ENCODE assay signal across 27 cellular contexts in genomic region chr17:66313325-66313724, GRCh38. TPM values are rescaled to one million over a fixed set of nuclear protein-coding genes. Genes with fewer than 3 reads are reported as not detected.
DNase-seq lines count a peak whose midpoint lies in the region; ATAC-seq, FAIRE-seq and TF ChIP-seq lines count a peak whose summit lies in the region.
"Had no signal": no experiment of that assay in that cellular context is flagged by ENCODE, and none has a peak within 500 bp of the region (broad histone marks: within the 10 kb centered on the region; RNA-seq: fewer than 3 reads in every experiment).

No MANE protein-coding gene starts in this region.

- no peak overlapping the region for H3K27ac ChIP-seq in A549
- H3K27ac ChIP-seq in upper lobe of right lung: no peak overlapping the region
- H3K27ac ChIP-seq: HL-60, Peyer's patch had no signal

- no peak for TF ChIP-seq EP300 in A549 (IDR thresholded peaks at IDR 0.05)

- H3K4me3 Mint-ChIP-seq in T-helper 2 cell treated with Interferon-gamma antibody and Interleukin-4, amounts not matched to agents 5 μg/mL and 100 μg/mL, for 36 hours: peak overlapping the region; percentile 24
- peak overlapping the region in 2 of 3 donors; percentile 5 to 61 for H3K4me3 Mint-ChIP-seq in T-cell
- H3K4me3 Mint-ChIP-seq in activated naive CD8-positive, alpha-beta T cell treated with anti-CD3 and anti-CD28 coated beads, Interleukin-2, amount 50 U/mL, for 24 hours: peak overlapping the region; percentile 44
- H3K4me3 Mint-ChIP-seq: dendritic cell treated with granulocyte-macrophage colony-stimulating factor and Interleukin-4, amounts not matched to agents 40 ng/mL and 50 ng/mL, for 4 days; H9; immature natural killer cell; nephron progenitor cell; stimulated activated memory B cell treated with anti-CD40 and anti-IgM and Interleukin-4, amounts not matched to agents 10 μg/mL and 1 μg/mL and 100 μg/mL, for 72 hours had no signal

- H3K4me3 ChIP-seq in A549: no peak overlapping the region
- H3K4me3 ChIP-seq in upper lobe of right lung: no peak overlapping the region
- H3K4me3 ChIP-seq: Peyer's patch had no signal

- POLR2A ChIA-PET in A549 (lab: Yijun Ruan, JAX): no interaction called here
- POLR2A ChIA-PET in T-cell (lab: Charles Lee): interaction anchor here in 1 of 2 donors (0.6 kb wide), 1 partner anchor 902 kb away, joined by 4 read pairs; no protein-coding TSS in a partner anchor

- H3K9me3 Mint-ChIP-seq in T-helper 2 cell treated with Interferon-gamma antibody and Interleukin-4, amounts not matched to agents 5 μg/mL and 100 μg/mL, for 36 hours: no peaks in the 10 kb centered on the region
- H3K9me3 Mint-ChIP-seq in T-cell: no peaks in the 10 kb centered on the region
- H3K9me3 Mint-ChIP-seq in activated naive CD8-positive, alpha-beta T cell treated with anti-CD3 and anti-CD28 coated beads, Interleukin-2, amount 50 U/mL, for 24 hours: peaks cover 7% of the 10 kb centered on the region
- H3K9me3 Mint-ChIP-seq: dendritic cell treated with granulocyte-macrophage colony-stimulating factor and Interleukin-4, amounts not matched to agents 40 ng/mL and 50 ng/mL, for 4 days; H9; immature natural killer cell; stimulated activated memory B cell treated with anti-CD40 and anti-IgM and Interleukin-4, amounts not matched to agents 10 μg/mL and 1 μg/mL and 100 μg/mL, for 72 hours had no signal

- no peak for DNase-seq in T-helper 2 cell treated with Interferon-gamma antibody and Interleukin-4, amounts not matched to agents 5 μg/mL and 100 μg/mL, for 36 hours (ENCODE audit: low spot score)
- DNase-seq in T-helper 2 cell (no peak), A549 (ENCODE audit: low read depth in 1 of 2, low spot score in 1 of 2) (no peak), T-cell (no peak), NCI-H510A treated with DMSO at 0.1 percent for 48 hours (lab: John Stamatoyannopoulos, UW) (no peak), upper lobe of right lung (no peak)
- no peak for DNase-seq in activated naive CD8-positive, alpha-beta T cell treated with anti-CD3 and anti-CD28 coated beads, Interleukin-2, amount 50 U/mL, for 24 hours
- DNase-seq: 8988T; AML-193; central memory CD4-positive, alpha-beta T cell; EL; erythroblast; H9; immature natural killer cell; KBM-7; left colon; NCI-H1092; NCI-H1694; NCI-H748 treated with DMSO at 0.1 percent for 48 hours; nephron progenitor cell; Peyer's patch had no signal

- H3K9me3 ChIP-seq in A549 (no peaks in the 10 kb centered on the region), upper lobe of right lung (no peaks in the 10 kb centered on the region)
- H3K9me3 ChIP-seq: Peyer's patch had no signal

- H3K27me3 ChIP-seq in upper lobe of right lung: no peaks in the 10 kb centered on the region
- H3K27me3 ChIP-seq: Peyer's patch had no signal

- peak; percentile 46 for FAIRE-seq in A549 (lab: Jason Lieb, UNC)
- FAIRE-seq: GM18507, TTC549 had no signal

- peak overlapping the region; percentile 77 for H3K27ac Mint-ChIP-seq in T-helper 2 cell treated with Interferon-gamma antibody and Interleukin-4, amounts not matched to agents 5 μg/mL and 100 μg/mL, for 36 hours
- peak overlapping the region; percentile 29 to 75 for H3K27ac Mint-ChIP-seq in T-cell
- peak overlapping the region; percentile 98 for H3K27ac Mint-ChIP-seq in activated naive CD8-positive, alpha-beta T cell treated with anti-CD3 and anti-CD28 coated beads, Interleukin-2, amount 50 U/mL, for 24 hours
- H3K27ac Mint-ChIP-seq: dendritic cell treated with granulocyte-macrophage colony-stimulating factor and Interleukin-4, amounts not matched to agents 40 ng/mL and 50 ng/mL, for 4 days; H9; immature natural killer cell; nephron progenitor cell; stimulated activated memory B cell treated with anti-CD40 and anti-IgM and Interleukin-4, amounts not matched to agents 10 μg/mL and 1 μg/mL and 100 μg/mL, for 72 hours had no signal

- no peak for TF ChIP-seq POLR2A in A549 (IDR thresholded peaks at IDR 0.05; ENCODE audit: low read length)

- H3K27me3 Mint-ChIP-seq in T-helper 2 cell treated with Interferon-gamma antibody and Interleukin-4, amounts not matched to agents 5 μg/mL and 100 μg/mL, for 36 hours (ENCODE audit: low read depth): no peaks in the 10 kb centered on the region
- H3K27me3 Mint-ChIP-seq in T-cell: no peaks in the 10 kb centered on the region
- no peaks in the 10 kb centered on the region for H3K27me3 Mint-ChIP-seq in activated naive CD8-positive, alpha-beta T cell treated with anti-CD3 and anti-CD28 coated beads, Interleukin-2, amount 50 U/mL, for 24 hours
- H3K27me3 Mint-ChIP-seq: dendritic cell treated with granulocyte-macrophage colony-stimulating factor and Interleukin-4, amounts not matched to agents 40 ng/mL and 50 ng/mL, for 4 days had no signal

- 0 out of 5 replicates have a peak, but pooled peaks of 1 of the 2 experiments have one; percentile 9 for TF ChIP-seq RAD21 in A549 (conservative IDR thresholded peaks at IDR 0.05 in 1 of 2, IDR thresholded peaks at IDR 0.05 in 1 of 2)

- H3K36me3 ChIP-seq in upper lobe of right lung: no peaks in the 10 kb centered on the region
- H3K36me3 ChIP-seq: Peyer's patch had no signal

- TF ChIP-seq CTCF in A549 (IDR thresholded peaks at IDR 0.05) (0 out of 3 replicates have a peak, but pooled peaks have one; percentile 14), upper lobe of right lung (IDR thresholded peaks at IDR 0.05) (no peak)

- no peak for ATAC-seq in A549
- ATAC-seq in T-cell (replicated peaks in 1 of 4): no peak
- no peak for ATAC-seq in activated naive CD8-positive, alpha-beta T cell treated with anti-CD3 and anti-CD28 coated beads, Interleukin-2, amount 50 U/mL, for 24 hours
- ATAC-seq in upper lobe of right lung: no peak
- ATAC-seq in GM18870 (IDR thresholded peaks at IDR 0.05; ENCODE audit: unreplicated experiment): no peak
- ATAC-seq: stimulated activated memory B cell treated with anti-CD40 and anti-IgM and Interleukin-4, amounts not matched to agents 10 μg/mL and 1 μg/mL and 100 μg/mL, for 72 hours had no signal

- peaks cover 71% of the 10 kb centered on the region for H3K4me1 Mint-ChIP-seq in T-helper 2 cell treated with Interferon-gamma antibody and Interleukin-4, amounts not matched to agents 5 μg/mL and 100 μg/mL, for 36 hours (ENCODE audit: low read depth)
- H3K4me1 Mint-ChIP-seq in T-cell: peaks cover 86 to 94% (median 88%) of the 10 kb centered on the region in 3 donors
- peaks cover 94% of the 10 kb centered on the region for H3K4me1 Mint-ChIP-seq in activated naive CD8-positive, alpha-beta T cell treated with anti-CD3 and anti-CD28 coated beads, Interleukin-2, amount 50 U/mL, for 24 hours
- H3K4me1 Mint-ChIP-seq: stimulated activated memory B cell treated with anti-CD40 and anti-IgM and Interleukin-4, amounts not matched to agents 10 μg/mL and 1 μg/mL and 100 μg/mL, for 72 hours had no signal

- CTCF ChIA-PET in A549 (lab: Yijun Ruan, JAX): interaction anchor here (0.8 to 2.5 kb wide), 11 partner anchors 9 to 312 kb away, joined by 3 to 8 read pairs (median 4); no protein-coding TSS in a partner anchor
- CTCF ChIA-PET in T-cell (lab: Charles Lee): interaction anchor here in 1 of 2 donors (1.0 to 1.7 kb wide), 2 partner anchors 13 to 108 kb away, joined by 4 to 5 read pairs; no protein-coding TSS in a partner anchor

- H3K36me3 Mint-ChIP-seq in T-helper 2 cell treated with Interferon-gamma antibody and Interleukin-4, amounts not matched to agents 5 μg/mL and 100 μg/mL, for 36 hours (ENCODE audit: low read depth): peaks cover 59% of the 10 kb centered on the region
- peaks cover 34% of the 10 kb centered on the region for H3K36me3 Mint-ChIP-seq in T-cell
- H3K36me3 Mint-ChIP-seq in activated naive CD8-positive, alpha-beta T cell treated with anti-CD3 and anti-CD28 coated beads, Interleukin-2, amount 50 U/mL, for 24 hours (ENCODE audit: low read depth): peaks cover 82% of the 10 kb centered on the region
- H3K36me3 Mint-ChIP-seq: stimulated activated memory B cell treated with anti-CD40 and anti-IgM and Interleukin-4, amounts not matched to agents 10 μg/mL and 1 μg/mL and 100 μg/mL, for 72 hours had no signal

- H3K4me2 ChIP-seq in A549: peak overlapping the region; percentile 54

- intact Hi-C loops in upper lobe of right lung (cut with DNase I): no loop called here

- peaks cover 36% of the 10 kb centered on the region for H3K4me1 ChIP-seq in A549
- H3K4me1 ChIP-seq in upper lobe of right lung: no peaks in the 10 kb centered on the region

TF ChIP-seq in A549, 52 proteins besides CTCF, POLR2A, EP300 and RAD21 (continues in another document):
- no peak for TF ChIP-seq NR3C1 (IDR thresholded peaks at IDR 0.05)
- TF ChIP-seq ZNF302 (CRISPR knock-in tag; IDR thresholded peaks at IDR 0.05): no peak
- TF ChIP-seq NFE2L2 (conservative IDR thresholded peaks at IDR 0.05; ENCODE audit: low read length): no peak
- no peak for TF ChIP-seq E2F6 (IDR thresholded peaks at IDR 0.05; ENCODE audit: borderline replicate concordance, low read depth)
- no peak for TF ChIP-seq MYC (IDR thresholded peaks at IDR 0.05; ENCODE audit: borderline replicate concordance, low read length)
- TF ChIP-seq NPAS2 (CRISPR knock-in tag; IDR thresholded peaks at IDR 0.05; ENCODE audit: borderline replicate concordance): no peak
- TF ChIP-seq CBX8 (IDR thresholded peaks at IDR 0.05): no peak
- TF ChIP-seq BHLHE40 (IDR thresholded peaks at IDR 0.05; ENCODE audit: low read depth, low read length): no peak
- no peak for TF ChIP-seq RARB (CRISPR knock-in tag; IDR thresholded peaks at IDR 0.05)
- no peak for TF ChIP-seq FOSL2 (IDR thresholded peaks at IDR 0.05)
- TF ChIP-seq FOSL2 (CRISPR knock-in tag; IDR thresholded peaks at IDR 0.05): no peak
- TF ChIP-seq FOSB (CRISPR knock-in tag; IDR thresholded peaks at IDR 0.05): no peak
- no peak for TF ChIP-seq JUNB (IDR thresholded peaks at IDR 0.05)
- no peak for TF ChIP-seq TFCP2L1 (CRISPR knock-in tag; IDR thresholded peaks at IDR 0.05)
- no peak for TF ChIP-seq SMC3 (IDR thresholded peaks at IDR 0.05)
- TF ChIP-seq MAFK (IDR thresholded peaks at IDR 0.05; ENCODE audit: partially characterized antibody): no peak

RNA-seq across cellular contexts. Expression of gene PRKCA, which starts 10.9 kb away (rescaled TPM):
- polyA plus RNA-seq in A549 (2011; rRNA removed) (65.0 and 79.7 TPM in 2 replicates), A549 (2017; fragmentation: RNase III; extraction: RNeasy Plus Mini Kit Qiagen cat#74134 plus additional on column Dnase treatment) (28.1 to 28.8 TPM (median 28.1 TPM) in 3 replicates)
- 22.5 and 28.8 TPM in 2 replicates for polyA plus RNA-seq in A549 (2012; cell fraction: cytosol; rRNA removed)
- 33.6 and 40.4 TPM in 2 replicates for polyA plus RNA-seq in A549 (2012; cell fraction: nucleus; rRNA removed)
- 66.8 and 80.3 TPM in 2 replicates for polyA minus RNA-seq in A549 (2011; rRNA and poly(A)+ RNA removed)
- total RNA-seq in T-cell (100 to 1,000 TPM in 2 of 5 donors, 10 to 100 TPM in 3; 75.9 to 128 (median 82.0) TPM), upper lobe of right lung (43.4 TPM)
